In the genomic region with DNA sequence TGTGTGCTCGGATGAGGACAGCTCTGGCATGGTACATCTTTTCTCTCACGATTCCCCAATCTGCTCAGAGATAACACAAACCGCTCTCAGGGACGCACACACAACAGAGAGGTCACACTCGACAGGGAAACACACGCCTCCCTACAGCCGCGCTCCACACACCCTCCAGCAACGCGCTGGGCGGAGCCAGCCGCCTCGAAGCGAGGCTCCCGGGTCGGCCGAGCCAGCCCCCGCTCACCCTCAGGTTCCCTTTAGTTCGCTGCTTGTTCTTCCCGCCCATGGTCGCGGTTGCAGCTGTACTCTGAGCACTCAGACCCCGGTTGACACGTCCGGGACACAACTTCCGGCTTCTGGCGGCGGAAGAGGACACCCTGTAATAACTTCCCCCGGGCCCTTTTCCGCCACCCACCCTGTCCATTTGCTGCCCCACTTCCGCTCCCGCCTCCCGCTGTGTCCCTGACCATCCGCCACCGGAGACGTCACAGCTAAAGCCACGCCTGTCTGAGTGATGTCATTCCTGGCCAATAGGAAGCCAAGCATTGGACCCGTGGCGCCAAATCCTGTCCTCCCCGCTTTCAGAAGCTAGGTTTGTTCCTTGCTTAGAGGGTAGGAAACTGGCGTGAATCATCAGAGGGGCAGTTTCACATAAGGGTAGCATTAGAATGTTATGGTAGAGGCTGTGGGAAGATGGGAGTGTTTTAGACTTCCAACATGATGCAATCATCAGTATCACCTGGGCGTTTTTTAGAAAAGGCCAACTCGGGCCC, we compare ENCODE assay signal across 8 cellular contexts.
DNase-seq lines count a peak whose midpoint lies in the region; ATAC-seq and FAIRE-seq lines count a peak whose summit lies in the region.

LTN1 (minus strand) TSS at position 352 of the 767 bp plus-strand sequence; CDS start at position 280, 72 bp downstream.

- peak; percentile 98 for DNase-seq in AG08396 (ENCODE audit: low spot score)
- DNase-seq in NCI-H345 treated with DMSO at 0.1 percent for 48 hours (lab: John Stamatoyannopoulos, UW; ENCODE audit: unreplicated experiment) = peak; percentile 98
- DNase-seq in activated CD4-positive, CD25-positive, alpha-beta regulatory T cell (lab: John Stamatoyannopoulos, UW) = peak; percentile 95 to 97 (median 96)
- DNase-seq in central memory CD8-positive, alpha-beta T cell (ENCODE audit: low spot score in 2 of 2) = peak; percentile 97 to 98
- DNase-seq in stimulated activated CD4-positive, alpha-beta T cell treated with anti-CD3 and anti-CD28 coated beads, Interleukin-12 subunit alpha, Interleukin-12 subunit beta, amount 100 ng/mL, for 4 hours = peak; percentile 96

- H3K4me1 Mint-ChIP-seq in central memory CD8-positive, alpha-beta T cell = peaks cover 36% of the 10 kb centered on the region

- H3K27ac Mint-ChIP-seq in central memory CD8-positive, alpha-beta T cell (ENCODE audit: low read depth) = peak within 1 kb of the TSS; percentile 88

- peak; percentile 86 for FAIRE-seq in islet of Langerhans (lab: Jason Lieb, UNC)

- peaks cover 12% of the 10 kb centered on the region for H3K36me3 Mint-ChIP-seq in central memory CD8-positive, alpha-beta T cell (ENCODE audit: insufficient read depth)

- no peaks in the 10 kb centered on the region for H3K9me3 Mint-ChIP-seq in central memory CD8-positive, alpha-beta T cell

- ATAC-seq in GM19023 (IDR thresholded peaks at IDR 0.05; ENCODE audit: unreplicated experiment) = peak; percentile 99
- ATAC-seq in HG03280 (IDR thresholded peaks at IDR 0.05; ENCODE audit: unreplicated experiment) = peak; percentile 96
- peak; percentile 96 for ATAC-seq in central memory CD8-positive, alpha-beta T cell (replicated peaks; ENCODE audit: extremely low read depth, poor library complexity, severe bottlenecking)

- no peaks in the 10 kb centered on the region for H3K27me3 Mint-ChIP-seq in central memory CD8-positive, alpha-beta T cell

- H3K4me3 Mint-ChIP-seq in central memory CD8-positive, alpha-beta T cell = peak within 1 kb of the TSS; percentile 94

Comparison
In these comparisons a context has a peak if more than half of its experiments do, and no peak if none do; other contexts are left out.
1. Peak in every context shown above with its lines: DNase-seq and ATAC-seq.